In genomic region chr18:11840493-11840892, GRCh38 we compare ENCODE assay signal across 14 cellular contexts.
"Had no signal": no experiment of that assay in that cellular context is flagged by ENCODE, and none has a peak within 500 bp of the region (broad histone marks: within the 10 kb centered on the region; RNA-seq: fewer than 3 reads in every experiment).

No MANE protein-coding gene starts in this region.

- H3K27me3 ChIP-seq: sigmoid colon, spleen, vagina had no signal

- H3K4me3 ChIP-seq: sigmoid colon, spleen, vagina had no signal

- H3K9me3 ChIP-seq: sigmoid colon, spleen, vagina had no signal

- H3K27ac Mint-ChIP-seq: activated T-helper 1 cell treated with anti-CD3 and anti-CD28 coated beads, Interleukin-12 subunit alpha, Interleukin-12 subunit beta, Interleukin-2, Interleukin-4 antibody, amounts not matched to agents 30 ng/mL and 10 ng/mL and 1 ng/mL, durations not matched to agents 14 hours and 24 hours and 36 hours; natural killer cell treated with Interleukin-12 subunit alpha and Interleukin-12 subunit beta and Interleukin-15 and Interleukin-18, amount 100 ng/mL, for 72 hours; stimulated activated effector memory CD8-positive, alpha-beta T cell treated with anti-CD3 and anti-CD28 coated beads, Interleukin-12 subunit alpha, Interleukin-12 subunit beta, amount 100 ng/mL, for 72 hours; T-cell had no signal

- H3K36me3 Mint-ChIP-seq: natural killer cell treated with Interleukin-12 subunit alpha and Interleukin-12 subunit beta and Interleukin-15 and Interleukin-18, amount 100 ng/mL, for 72 hours; stimulated activated effector memory CD8-positive, alpha-beta T cell treated with anti-CD3 and anti-CD28 coated beads, Interleukin-12 subunit alpha, Interleukin-12 subunit beta, amount 100 ng/mL, for 72 hours; T-cell had no signal

- H3K27ac ChIP-seq: sigmoid colon, spleen, vagina had no signal

- H3K4me3 Mint-ChIP-seq: activated T-helper 1 cell treated with anti-CD3 and anti-CD28 coated beads, Interleukin-12 subunit alpha, Interleukin-12 subunit beta, Interleukin-2, Interleukin-4 antibody, amounts not matched to agents 30 ng/mL and 10 ng/mL and 1 ng/mL, durations not matched to agents 14 hours and 24 hours and 36 hours; natural killer cell treated with Interleukin-12 subunit alpha and Interleukin-12 subunit beta and Interleukin-15 and Interleukin-18, amount 100 ng/mL, for 72 hours; stimulated activated effector memory CD8-positive, alpha-beta T cell treated with anti-CD3 and anti-CD28 coated beads, Interleukin-12 subunit alpha, Interleukin-12 subunit beta, amount 100 ng/mL, for 72 hours; T-cell had no signal

- H3K4me1 Mint-ChIP-seq: stimulated activated effector memory CD8-positive, alpha-beta T cell treated with anti-CD3 and anti-CD28 coated beads, Interleukin-12 subunit alpha, Interleukin-12 subunit beta, amount 100 ng/mL, for 72 hours; T-cell had no signal

- FAIRE-seq: bronchial epithelial cell, keratinocyte had no signal

- H3K36me3 ChIP-seq: sigmoid colon, spleen, vagina had no signal

- ATAC-seq: natural killer cell treated with Interleukin-12 subunit alpha and Interleukin-12 subunit beta and Interleukin-15 and Interleukin-18, amount 100 ng/mL, for 72 hours; stimulated activated effector memory CD8-positive, alpha-beta T cell treated with anti-CD3 and anti-CD28 coated beads, Interleukin-12 subunit alpha, Interleukin-12 subunit beta, amount 100 ng/mL, for 72 hours; T-cell had no signal

- H3K27me3 Mint-ChIP-seq: T-cell had no signal

- H3K4me1 ChIP-seq: sigmoid colon, spleen, vagina had no signal

- H3K9me3 Mint-ChIP-seq: activated T-helper 1 cell treated with anti-CD3 and anti-CD28 coated beads, Interleukin-12 subunit alpha, Interleukin-12 subunit beta, Interleukin-2, Interleukin-4 antibody, amounts not matched to agents 30 ng/mL and 10 ng/mL and 1 ng/mL, durations not matched to agents 14 hours and 24 hours and 36 hours; natural killer cell treated with Interleukin-12 subunit alpha and Interleukin-12 subunit beta and Interleukin-15 and Interleukin-18, amount 100 ng/mL, for 72 hours; stimulated activated effector memory CD8-positive, alpha-beta T cell treated with anti-CD3 and anti-CD28 coated beads, Interleukin-12 subunit alpha, Interleukin-12 subunit beta, amount 100 ng/mL, for 72 hours; T-cell had no signal

- DNase-seq: activated CD4-positive, CD25-positive, alpha-beta regulatory T cell treated with anti-CD3 and anti-CD28 coated beads, Interleukin-2, amount 50 U/mL, for 72 hours; anterior cingulate cortex; dermis blood vessel endothelial cell; sigmoid colon; spleen; stimulated activated CD4-positive, alpha-beta T cell treated with anti-CD3 and anti-CD28 coated beads, Interleukin-1b, Interleukin-23, amount 100 ng/mL, for 48 hours; T-cell; T-helper 9 cell had no signal
